9 cellular contexts compared by ENCODE assay signal in genomic region chr16:70576431-70577255, GRCh38. TPM values are rescaled to one million over a fixed set of nuclear protein-coding genes. Genes with fewer than 3 reads are reported as not detected.
DNase-seq lines count a peak whose midpoint lies in the region; ATAC-seq, FAIRE-seq and TF ChIP-seq lines count a peak whose summit lies in the region.
"Had no signal": no experiment of that assay in that cellular context is flagged by ENCODE, and none has a peak within 500 bp of the region (broad histone marks: within the 10 kb centered on the region; RNA-seq: fewer than 3 reads in every experiment).

No MANE protein-coding gene starts in this region.

- no peak for TF ChIP-seq POLR2A in GM12891 (IDR thresholded peaks at IDR 0.05; ENCODE audit: low read depth, low read length)
- TF ChIP-seq POLR2A in breast epithelium (IDR thresholded peaks at IDR 0.05), result no peak

- no peaks in the 10 kb centered on the region for H3K9me3 ChIP-seq in breast epithelium
- H3K9me3 ChIP-seq: heart left ventricle had no signal

- intact Hi-C loops in breast epithelium (cut with DNase I; ENCODE audit: low total_unique reads), result no loop called here

- H3K27ac Mint-ChIP-seq in nephron progenitor cell, result peak overlapping the region; percentile 89

- ATAC-seq in HG02610 (IDR thresholded peaks at IDR 0.05; ENCODE audit: unreplicated experiment) (peak; percentile 85), GM21360 (IDR thresholded peaks at IDR 0.05; ENCODE audit: unreplicated experiment) (no peak)
- ATAC-seq: heart left ventricle had no signal

- peaks cover 8% of the 10 kb centered on the region for H3K36me3 ChIP-seq in breast epithelium

- H3K4me3 ChIP-seq in breast epithelium, result no peak overlapping the region
- H3K4me3 ChIP-seq: heart left ventricle had no signal

- no peaks in the 10 kb centered on the region for H3K9me3 Mint-ChIP-seq in nephron progenitor cell

- DNase-seq in A172 (ENCODE audit: low spot score), result peak; percentile 95
- DNase-seq in GM12891 (ENCODE audit: insufficient read length, low spot score), result no peak
- DNase-seq in MV-4-11 (lab: John Stamatoyannopoulos, UW), result peak; percentile 67
- no peak for DNase-seq in breast epithelium (ENCODE audit: low spot score in 2 of 2)
- no peak for DNase-seq in nephron progenitor cell
- no peak for DNase-seq in NCI-H2029 (lab: John Stamatoyannopoulos, UW)

- H3K27ac ChIP-seq in breast epithelium, result peak overlapping the region; percentile 87 to 91

- H3K4me1 ChIP-seq in breast epithelium, result peaks cover 11 to 25% of the 10 kb centered on the region in 2 donors

- H3K36me3 Mint-ChIP-seq in nephron progenitor cell (ENCODE audit: low read depth), result peaks cover 30% of the 10 kb centered on the region

- FAIRE-seq in GM12891 (lab: Jason Lieb, UNC), result peak; percentile 57

- peaks cover 5% of the 10 kb centered on the region for H3K4me1 Mint-ChIP-seq in nephron progenitor cell

- TF ChIP-seq CTCF in breast epithelium (IDR thresholded peaks at IDR 0.05), result no peak
- TF ChIP-seq CTCF in nephron progenitor cell (IDR thresholded peaks at IDR 0.05), result no peak

- no peaks in the 10 kb centered on the region for H3K27me3 Mint-ChIP-seq in nephron progenitor cell (ENCODE audit: low read depth, poor library complexity)

- H3K27me3 ChIP-seq in breast epithelium, result no peaks in the 10 kb centered on the region
- H3K27me3 ChIP-seq: heart left ventricle had no signal

- no peak overlapping the region for H3K4me3 Mint-ChIP-seq in nephron progenitor cell

TF ChIP-seq in GM12891, 5 proteins besides CTCF, POLR2A, EP300 and RAD21:
- TF ChIP-seq PAX5 (IDR thresholded peaks at IDR 0.05; ENCODE audit: insufficient read depth, low read length, severe bottlenecking) (no peak), SPI1 (IDR thresholded peaks at IDR 0.05; ENCODE audit: low read depth, low read length) (0 out of 2 replicates have a peak, but pooled peaks have one; percentile 16), TAF1 (IDR thresholded peaks at IDR 0.05; ENCODE audit: low read depth, low read length) (no peak), POLR2AphosphoS5 (IDR thresholded peaks at IDR 0.05; ENCODE audit: low read depth, low read length) (peak; percentile 68; the same call in 1 of the 2 replicates), POU2F2 (IDR thresholded peaks at IDR 0.05; ENCODE audit: low read depth, low read length) (no peak)

RNA-seq across cellular contexts. Expression of gene SF3B3, which starts 53.0 kb away (rescaled TPM):
- total RNA-seq in A172 (2014; rRNA removed; shearing (Covaris generic)), result 146 and 176 TPM in 2 replicates
- 128 TPM for polyA plus RNA-seq in GM12891 (2012; ENCODE audit: low read depth, missing spikeins)
- 100 to 1,000 TPM in 2 of 3 donors, 10 to 100 TPM in 1; 80.2 to 147 (median 133) TPM for total RNA-seq in breast epithelium

RNA-seq across cellular contexts. Expression of gene COG4, which starts 53.3 kb away (rescaled TPM):
- 67.1 and 89.4 TPM in 2 replicates for total RNA-seq in A172 (2014; rRNA removed; shearing (Covaris generic))
- 29.7 TPM for polyA plus RNA-seq in GM12891 (2012; ENCODE audit: low read depth, missing spikeins)
- total RNA-seq in breast epithelium, result 10 to 100 TPM; 36.4 to 46.1 (median 41.3) TPM

Comparison
In these comparisons a context has a peak if more than half of its experiments do, and no peak if none do; other contexts are left out.
1. DNase-seq: peak in A172 (single experiment) and MV-4-11 (single experiment); none in GM12891 (single experiment), breast epithelium (0 of 2), nephron progenitor cell (single experiment) and NCI-H2029 (single experiment).